20 cellular contexts compared by ENCODE assay signal in genomic region chr3:120302361-120302760, GRCh38. TPM values are rescaled to one million over a fixed set of nuclear protein-coding genes. Genes with fewer than 3 reads are reported as not detected.
DNase-seq lines count a peak whose midpoint lies in the region; ATAC-seq, FAIRE-seq and TF ChIP-seq lines count a peak whose summit lies in the region.
"Had no signal": no experiment of that assay in that cellular context is flagged by ENCODE, and none has a peak within 500 bp of the region (broad histone marks: within the 10 kb centered on the region; RNA-seq: fewer than 3 reads in every experiment).

No MANE protein-coding gene starts in this region.

- TF ChIP-seq CTCF in IMR-90 (conservative IDR thresholded peaks at IDR 0.05; ENCODE audit: low read depth, low read length): no peak
- no peak for TF ChIP-seq CTCF in H1 (IDR thresholded peaks at IDR 0.05; ENCODE audit: control extremely low read depth in 1 of 3, insufficient read depth in 1 of 3, low read depth in 1 of 3, low read length in 3 of 3)

- H3K9me3 Mint-ChIP-seq in naive thymus-derived CD4-positive, alpha-beta T cell: peaks cover 0 to 8% (median 0%) of the 10 kb centered on the region in 11 donors
- H3K9me3 Mint-ChIP-seq: CD4-positive, alpha-beta memory T cell had no signal

- no peak overlapping the region for H3K4me3 Mint-ChIP-seq in naive thymus-derived CD4-positive, alpha-beta T cell
- H3K4me3 Mint-ChIP-seq: CD4-positive, alpha-beta memory T cell had no signal

- H2AK5ac ChIP-seq in IMR-90 (ENCODE audit: low read depth, low read length) (no peak overlapping the region), H1 (ENCODE audit: low read depth, low read length) (no peak overlapping the region)

- peaks cover 0 to 11% (median 3%) of the 10 kb centered on the region in 5 donors for H3K27me3 Mint-ChIP-seq in naive thymus-derived CD4-positive, alpha-beta T cell

- POLR2A ChIA-PET in IMR-90 (lab: Charles Lee; ENCODE audit: unreplicated experiment) (no interaction called here), H1 (lab: Charles Lee; ENCODE audit: partially characterized antibody) (no interaction called here)
- POLR2A ChIA-PET in naive thymus-derived CD4-positive, alpha-beta T cell (lab: Charles Lee): no interaction called here

- H3K9ac ChIP-seq in IMR-90 (ENCODE audit: low read depth, low read length) (no peak overlapping the region), H1 (replicated peaks in 1 of 4; ENCODE audit: extremely low read depth in 1 of 4, low read depth in 3 of 4, low read length in 3 of 4) (no peak overlapping the region)
- H3K9ac ChIP-seq: KMS-11 had no signal

- H2BK20ac ChIP-seq in IMR-90 (ENCODE audit: low read depth, low read length): no peak overlapping the region
- no peak overlapping the region for H2BK20ac ChIP-seq in H1 (ENCODE audit: low read length)

- no peak overlapping the region for H2BK15ac ChIP-seq in IMR-90 (ENCODE audit: low read depth, low read length)
- H2BK15ac ChIP-seq in H1 (ENCODE audit: low read length): no peak overlapping the region

- no peak for FAIRE-seq in H1 (lab: Jason Lieb, UNC)
- FAIRE-seq: G401.6 had no signal

- H4K91ac ChIP-seq in IMR-90 (ENCODE audit: insufficient read depth, low read depth, low read length) (no peak overlapping the region), H1 (replicated peaks; ENCODE audit: insufficient read length, low read length) (no peak overlapping the region)

- H3K27ac ChIP-seq in IMR-90 (ENCODE audit: insufficient read depth, low read length) (no peak overlapping the region), H1 (ENCODE audit: low read depth, low read length) (no peak overlapping the region), right cardiac atrium (ENCODE audit: low read length) (peak overlapping the region; percentile 6)
- no peak overlapping the region for H3K27ac ChIP-seq in naive thymus-derived CD4-positive, alpha-beta T cell (ENCODE audit: low read depth, low read length)
- H3K27ac ChIP-seq: cardiac muscle cell, epithelial cell of prostate, KMS-11, PC-9, SJCRH30 had no signal

- H3K4ac ChIP-seq in IMR-90 (ENCODE audit: low read depth, low read length): no peak overlapping the region
- no peak overlapping the region for H3K4ac ChIP-seq in H1 (replicated peaks; ENCODE audit: insufficient read length, low read depth, low read length)

- H3K36me3 ChIP-seq in IMR-90 (ENCODE audit: control insufficient read depth, insufficient read depth, low read length): no peaks in the 10 kb centered on the region
- H3K36me3 ChIP-seq in H1 (ENCODE audit: control insufficient read depth in 2 of 4, insufficient read depth in 4 of 4, low read length in 3 of 4): no peaks in the 10 kb centered on the region
- H3K36me3 ChIP-seq in naive thymus-derived CD4-positive, alpha-beta T cell (ENCODE audit: control insufficient read depth in 2 of 3, insufficient read depth in 3 of 3, low read length in 3 of 3): no peaks in the 10 kb centered on the region
- H3K36me3 ChIP-seq: cardiac muscle cell, SJCRH30 had no signal

- DNase-seq in IMR-90 (peak; percentile 5), H1 (ENCODE audit: low read depth in 1 of 2, low spot score in 2 of 2) (no peak), right cardiac atrium (peak in 2 of 3 donors; percentile 37 to 43), skeletal muscle cell (ENCODE audit: low read depth) (peak; percentile 6)
- no peak for DNase-seq in naive thymus-derived CD4-positive, alpha-beta T cell
- DNase-seq: activated CD4-positive, alpha-beta T cell treated with anti-CD3 and anti-CD28 coated beads, Interleukin-2, amount 50 U/mL, for 4 hours; activated CD8-positive, alpha-beta memory T cell treated with anti-CD3 and anti-CD28 coated beads, Interleukin-2, amount 50 U/mL, for 48 hours; CD4-positive, alpha-beta memory T cell; glutamatergic neuron; NCI-H187 treated with DMSO at 0.1 percent for 48 hours; NCI-H345; occipital lobe; PC-9; SJCRH30 had no signal

- no peak for TF ChIP-seq RAD21 in IMR-90 (IDR thresholded peaks at IDR 0.05; ENCODE audit: low read length)
- TF ChIP-seq RAD21 in H1 (IDR thresholded peaks at IDR 0.05 in 1 of 2, conservative IDR thresholded peaks at IDR 0.05 in 1 of 2; ENCODE audit: low read depth in 2 of 2, low read length in 2 of 2): no peak

- H2AFZ ChIP-seq in IMR-90 (replicated peaks; ENCODE audit: low read length, poor library complexity) (peak overlapping the region; percentile 49), H1 (ENCODE audit: low read length) (peak overlapping the region; percentile 56; the same call in 1 of the 2 replicates)
- H2AFZ ChIP-seq: PC-9 had no signal

- WGBS in IMR-90 (ENCODE audit: extremely low coverage in 2 of 2, insufficient read length in 1 of 2), 2 experiments: 100% methylated on average over 1 of the region's 5 CpGs; no CpG with 5 or more reads in 1 of the 2 experiments
- WGBS in H1 (ENCODE audit: extremely low coverage in 1 of 2, insufficient coverage in 1 of 2, insufficient read length in 1 of 2, insufficient replicate concordance in 2 of 2, low coverage in 1 of 2, low lambda C conversion rate in 2 of 2, missing lambda C conversion rate in 1 of 2), 2 experiments: 94% methylated on average over 5 of the region's 5 CpGs; no CpG with 5 or more reads in 1 of the 2 experiments
- WGBS in right cardiac atrium: 61% methylated on average over 5 of the region's 5 CpGs

- BruUV-seq in IMR-90 (replicated peaks; lab: Mats Ljungman, UMichigan): no TSS peak

- no peak overlapping the region for H4K8ac ChIP-seq in IMR-90 (ENCODE audit: low read depth in 2 of 2, low read length in 2 of 2)
- no peak overlapping the region for H4K8ac ChIP-seq in H1 (ENCODE audit: extremely low read depth, insufficient read depth, low read length)

- dilution Hi-C loops in IMR-90 (cut with HindIII; ENCODE audit: low sequenced_read_pairs, unreplicated experiment): no loop called here

- ATAC-seq in IMR-90 (ENCODE audit: low read depth) (no peak), right cardiac atrium (peak; percentile 91 to 92), HG03025 (IDR thresholded peaks at IDR 0.05; ENCODE audit: low FRiP score, unreplicated experiment) (no peak), HG02973 (IDR thresholded peaks at IDR 0.05; ENCODE audit: unreplicated experiment) (no peak)
- ATAC-seq in naive thymus-derived CD4-positive, alpha-beta T cell: no peak

- no peak for TF ChIP-seq EP300 in H1 (IDR thresholded peaks at IDR 0.05; ENCODE audit: borderline replicate concordance in 1 of 2, low read depth in 2 of 2, low read length in 2 of 2)

- H2BK12ac ChIP-seq in H1 (ENCODE audit: low read depth, low read length): no peak overlapping the region

- H3K79me2 ChIP-seq in H1 (ENCODE audit: control insufficient read depth in 1 of 2, insufficient read depth in 2 of 2, low read length in 2 of 2): no peaks in the 10 kb centered on the region

- intact Hi-C loops in IMR-90 (cut with micrococcal nuclease): no loop called here
- intact Hi-C loops in right cardiac atrium (cut with DNase I): no loop called here
- intact Hi-C loops in naive thymus-derived CD4-positive, alpha-beta T cell (cut with micrococcal nuclease): no loop called here

- no peak overlapping the region for H2AK9ac ChIP-seq in IMR-90 (replicated peaks; ENCODE audit: low read depth, low read length, poor library complexity)

- H3K23ac ChIP-seq in IMR-90 (ENCODE audit: low read depth, low read length) (no peak overlapping the region), H1 (ENCODE audit: insufficient read length) (no peak overlapping the region)

- no peaks in the 10 kb centered on the region for H3K9me1 ChIP-seq in IMR-90 (ENCODE audit: insufficient read depth, low read length)

- H3K4me2 ChIP-seq in IMR-90 (ENCODE audit: low read depth, low read length): no peak overlapping the region
- H3K4me2 ChIP-seq in H1 (ENCODE audit: insufficient read depth in 1 of 2, low read depth in 2 of 2, low read length in 2 of 2): no peak overlapping the region
- H3K4me2 ChIP-seq: KMS-11, PC-9 had no signal

- H4K20me1 ChIP-seq in IMR-90 (ENCODE audit: insufficient read depth, low read length) (no peaks in the 10 kb centered on the region), H1 (replicated peaks in 1 of 2; ENCODE audit: control insufficient read depth in 1 of 2, insufficient read depth in 2 of 2, low read length in 2 of 2) (no peaks in the 10 kb centered on the region)

- H3K4me3 ChIP-seq in IMR-90 (ENCODE audit: insufficient read depth, low read depth, low read length) (no peak overlapping the region), H1 (ENCODE audit: extremely low read depth in 1 of 4, insufficient read depth in 2 of 4, low read depth in 3 of 4, low read length in 4 of 4) (no peak overlapping the region), right cardiac atrium (ENCODE audit: low read length) (no peak overlapping the region), skeletal muscle cell (ENCODE audit: low read depth, low read length) (no peak overlapping the region)
- no peak overlapping the region for H3K4me3 ChIP-seq in naive thymus-derived CD4-positive, alpha-beta T cell (ENCODE audit: low read length)
- H3K4me3 ChIP-seq: cardiac muscle cell, PC-9, SJCRH30 had no signal

- CTCF ChIA-PET in IMR-90 (lab: Yijun Ruan, JAX) (no interaction called here), H1 (lab: Charles Lee; ENCODE audit: partially characterized antibody) (no interaction called here)
- CTCF ChIA-PET in naive thymus-derived CD4-positive, alpha-beta T cell (lab: Charles Lee): no interaction called here

- H4K5ac ChIP-seq in IMR-90 (ENCODE audit: low read depth, low read length): no peak overlapping the region
- no peak overlapping the region for H4K5ac ChIP-seq in H1 (ENCODE audit: insufficient read length, low read depth, low read length)

- H3K27ac Mint-ChIP-seq in naive thymus-derived CD4-positive, alpha-beta T cell: no peak overlapping the region
- H3K27ac Mint-ChIP-seq: CD4-positive, alpha-beta memory T cell had no signal

- H3K14ac ChIP-seq in IMR-90 (replicated peaks; ENCODE audit: low read depth, low read length) (no peak overlapping the region), H1 (ENCODE audit: insufficient read length) (no peak overlapping the region)

- H2BK5ac ChIP-seq in IMR-90 (ENCODE audit: low read depth, low read length, poor library complexity, severe bottlenecking) (no peak overlapping the region), H1 (ENCODE audit: low read depth, low read length) (no peak overlapping the region)

- peaks cover 2% of the 10 kb centered on the region; the same call in 1 of the 2 replicates for H3K23me2 ChIP-seq in H1 (ENCODE audit: low read depth, low read length)

- H3K4me1 ChIP-seq in IMR-90 (ENCODE audit: control insufficient read depth, insufficient read depth, low read length): no peaks in the 10 kb centered on the region
- H3K4me1 ChIP-seq in H1 (replicated peaks in 1 of 4; ENCODE audit: control insufficient read depth in 3 of 4, insufficient read depth in 4 of 4, low read length in 3 of 4): peaks cover 0 to 3% (median 0%) of the 10 kb centered on the region in 4 experiments; a peak in 1 of 7 replicates
- H3K4me1 ChIP-seq in right cardiac atrium (ENCODE audit: control insufficient read depth, insufficient read depth, low read length): no peaks in the 10 kb centered on the region
- no peaks in the 10 kb centered on the region for H3K4me1 ChIP-seq in naive thymus-derived CD4-positive, alpha-beta T cell (ENCODE audit: control insufficient read depth in 2 of 2, insufficient read depth in 2 of 2, low read length in 2 of 2)
- H3K4me1 ChIP-seq: SJCRH30 had no signal

- H3K56ac ChIP-seq in IMR-90 (ENCODE audit: extremely low read depth, insufficient read depth, low read length) (no peak overlapping the region), H1 (replicated peaks; ENCODE audit: insufficient read length, low read depth, low read length) (no peak overlapping the region)

- in situ Hi-C loops in IMR-90 (cut with MboI; ENCODE audit: low sequenced_read_pairs): no loop called here

- TF ChIP-seq POLR2A in IMR-90 (IDR thresholded peaks at IDR 0.05; ENCODE audit: low read depth, low read length) (no peak), H1 (IDR thresholded peaks at IDR 0.05; ENCODE audit: control extremely low read depth in 1 of 2, low read depth in 2 of 2, low read length in 2 of 2) (no peak)

- H3K27me3 ChIP-seq in IMR-90 (ENCODE audit: control insufficient read depth, insufficient read depth, low read length): peaks cover 2% of the 10 kb centered on the region; the same call in 1 of the 2 replicates
- H3K27me3 ChIP-seq in H1 (replicated peaks in 1 of 4; ENCODE audit: control insufficient read depth in 3 of 4, extremely low read depth in 1 of 4, insufficient read depth in 3 of 4, low read length in 3 of 4): no peaks in the 10 kb centered on the region
- no peaks in the 10 kb centered on the region for H3K27me3 ChIP-seq in right cardiac atrium (ENCODE audit: control insufficient read depth, insufficient read depth)
- H3K27me3 ChIP-seq in naive thymus-derived CD4-positive, alpha-beta T cell (ENCODE audit: control insufficient read depth in 2 of 2, insufficient read depth in 2 of 2, low read length in 2 of 2): no peaks in the 10 kb centered on the region
- H3K27me3 ChIP-seq: cardiac muscle cell, SJCRH30 had no signal

- no peak overlapping the region for H2BK120ac ChIP-seq in IMR-90 (ENCODE audit: low read depth, low read length)
- H2BK120ac ChIP-seq in H1 (replicated peaks; ENCODE audit: low read depth, low read length): no peak overlapping the region

- peaks cover 0 to 8% (median 0%) of the 10 kb centered on the region in 5 donors for H3K36me3 Mint-ChIP-seq in naive thymus-derived CD4-positive, alpha-beta T cell
- H3K36me3 Mint-ChIP-seq: CD4-positive, alpha-beta memory T cell had no signal

- H3K4me1 Mint-ChIP-seq in naive thymus-derived CD4-positive, alpha-beta T cell: no peaks in the 10 kb centered on the region
- H3K4me1 Mint-ChIP-seq: CD4-positive, alpha-beta memory T cell had no signal

- H3K79me1 ChIP-seq in IMR-90 (ENCODE audit: low read depth in 1 of 2, low read length in 2 of 2) (no peaks in the 10 kb centered on the region), H1 (ENCODE audit: low read depth, low read length) (no peaks in the 10 kb centered on the region)

- H3K18ac ChIP-seq in IMR-90 (ENCODE audit: low read depth, low read length): no peak overlapping the region
- H3K18ac ChIP-seq in H1 (ENCODE audit: extremely low read depth, low read length): no peak overlapping the region

- H3K9me3 ChIP-seq in IMR-90 (ENCODE audit: control insufficient read depth, insufficient read depth, low read length) (no peaks in the 10 kb centered on the region), H1 (ENCODE audit: insufficient read depth in 2 of 2, low read depth in 1 of 2, low read length in 1 of 2) (no peaks in the 10 kb centered on the region; a peak in 1 of 4 replicates), right cardiac atrium (ENCODE audit: control insufficient read depth, low read length) (no peaks in the 10 kb centered on the region)
- H3K9me3 ChIP-seq in naive thymus-derived CD4-positive, alpha-beta T cell (ENCODE audit: control insufficient read depth in 2 of 3, low read length in 3 of 3): no peaks in the 10 kb centered on the region
- H3K9me3 ChIP-seq: SJCRH30 had no signal

RNA-seq across cellular contexts. Expression of gene GPR156, which starts 17.3 kb away (rescaled TPM):
- 0.18 and 0.28 TPM in 2 replicates for total RNA-seq in IMR-90 (2012; rRNA removed)
- polyA plus RNA-seq in IMR-90 (2012; rRNA removed): 0.09 and 0.22 TPM in 2 replicates
- 0.05 TPM in 2 replicates for polyA plus RNA-seq in IMR-90 (2012; cell fraction: cytosol; rRNA removed)
- 0.13 and 0.76 TPM in 2 replicates for polyA plus RNA-seq in IMR-90 (2012; cell fraction: nucleus; rRNA removed; ENCODE audit: low replicate concordance)
- total RNA-seq in H1 (2021; fragmentation: NEBNext Ultra II Directional; extraction: Animal tissue kit (Norgen Biotek cat#: 25700)): 1.8 and 2.1 TPM in 2 replicates
- polyA plus RNA-seq in H1 (2011; rRNA removed): 1.1 and 1.6 TPM in 2 replicates
- polyA plus RNA-seq in H1 (2011; cell fraction: cytosol; rRNA removed): 1.1 TPM
- polyA plus RNA-seq in H1 (2011; cell fraction: nucleus; rRNA removed): 1.9 TPM
- 0.80 to 1.9 TPM (median 1.6 TPM) in 4 replicates for polyA plus RNA-seq in H1 (2012, experiment 1 of 2)
- polyA plus RNA-seq in H1 (2012, experiment 2 of 2): 0.37 TPM
- polyA plus RNA-seq in H1 (2013, experiment 1 of 2): 1.6 TPM
- polyA plus RNA-seq in H1 (2013, experiment 2 of 2): 1.7 TPM
- polyA minus RNA-seq in H1 (2011; rRNA and poly(A)+ RNA removed): 5.0 and 5.5 TPM in 2 replicates
- 0.95 TPM for polyA minus RNA-seq in H1 (2011; cell fraction: cytosol; rRNA and poly(A)+ RNA removed)
- polyA minus RNA-seq in H1 (2011; cell fraction: nucleus; rRNA and poly(A)+ RNA removed): 9.0 TPM
- under 1 TPM; 0.08 to 0.31 (median 0.15) TPM for total RNA-seq in right cardiac atrium
- 0.09 TPM for polyA plus RNA-seq in right cardiac atrium
- under 1 TPM in 1 of 5 experiments, not detected in 4; 0.27 TPM for total RNA-seq in naive thymus-derived CD4-positive, alpha-beta T cell
- not detected for polyA plus RNA-seq in naive thymus-derived CD4-positive, alpha-beta T cell
- total RNA-seq: CD4-positive, alpha-beta memory T cell had no signal
- polyA plus RNA-seq: cardiac muscle cell; CD4-positive, alpha-beta memory T cell had no signal

RNA-seq across cellular contexts. Expression of gene LRRC58, which starts 46.8 kb away (rescaled TPM):
- 13.4 and 21.7 TPM in 2 replicates for total RNA-seq in IMR-90 (2012; rRNA removed)
- 4.2 and 5.0 TPM in 2 replicates for polyA plus RNA-seq in IMR-90 (2012; rRNA removed)
- 1.7 and 2.1 TPM in 2 replicates for polyA plus RNA-seq in IMR-90 (2012; cell fraction: cytosol; rRNA removed)
- 1.6 and 3.2 TPM in 2 replicates for polyA plus RNA-seq in IMR-90 (2012; cell fraction: nucleus; rRNA removed; ENCODE audit: low replicate concordance)
- 15.4 TPM in 2 replicates for total RNA-seq in H1 (2021; fragmentation: NEBNext Ultra II Directional; extraction: Animal tissue kit (Norgen Biotek cat#: 25700))
- polyA plus RNA-seq in H1 (2011; rRNA removed): 2.6 and 4.3 TPM in 2 replicates
- 4.9 TPM for polyA plus RNA-seq in H1 (2011; cell fraction: cytosol; rRNA removed)
- 2.1 TPM for polyA plus RNA-seq in H1 (2011; cell fraction: nucleus; rRNA removed)
- 3.5 to 8.1 TPM (median 4.3 TPM) in 4 replicates for polyA plus RNA-seq in H1 (2012, experiment 1 of 2)
- polyA plus RNA-seq in H1 (2012, experiment 2 of 2): 0.47 TPM
- polyA plus RNA-seq in H1 (2013, experiment 1 of 2): 12.9 TPM
- 11.7 TPM for polyA plus RNA-seq in H1 (2013, experiment 2 of 2)
- polyA minus RNA-seq in H1 (2011; rRNA and poly(A)+ RNA removed): 9.0 and 16.1 TPM in 2 replicates
- 6.9 TPM for polyA minus RNA-seq in H1 (2011; cell fraction: cytosol; rRNA and poly(A)+ RNA removed)
- polyA minus RNA-seq in H1 (2011; cell fraction: nucleus; rRNA and poly(A)+ RNA removed): 14.3 TPM
- 10 to 100 TPM; 10.3 to 14.6 (median 12.4) TPM for total RNA-seq in right cardiac atrium
- polyA plus RNA-seq in right cardiac atrium: 4.6 TPM
- 10 to 100 TPM; 12.3 to 24.1 (median 20.8) TPM for total RNA-seq in naive thymus-derived CD4-positive, alpha-beta T cell
- 10 to 100 TPM in 1 of 2 donors, 1 to 10 TPM in 1; 8.1 to 10.5 TPM for polyA plus RNA-seq in naive thymus-derived CD4-positive, alpha-beta T cell

Comparison
In these comparisons a context has a peak if more than half of its experiments do, and no peak if none do; other contexts are left out.
1. ATAC-seq: peak in right cardiac atrium (2 of 2); none in IMR-90 (single experiment), naive thymus-derived CD4-positive, alpha-beta T cell (single experiment), HG03025 (single experiment) and HG02973 (single experiment).
2. DNase-seq: peak in IMR-90 (single experiment), right cardiac atrium (2 of 3) and skeletal muscle cell (single experiment); none in H1 (0 of 2) and naive thymus-derived CD4-positive, alpha-beta T cell (0 of 9).